ENCODE assay signal across 8 cellular contexts in genomic region chr10:75233444-75234016, GRCh38.
DNase-seq lines count a peak whose midpoint lies in the region; ATAC-seq and TF ChIP-seq lines count a peak whose summit lies in the region.

No MANE protein-coding gene starts in this region.

- H3K36me3 ChIP-seq in tibial artery, result peaks cover 0 to 24% (median 13%) of the 10 kb centered on the region in 3 donors

- TF ChIP-seq CTCF in tibial artery (IDR thresholded peaks at IDR 0.05), result no peak

- DNase-seq in activated naive CD4-positive, alpha-beta T cell treated with Interleukin-2 at 50 U/mL for 16 hours, result peak; percentile 6
- no peak for DNase-seq in activated naive CD4-positive, alpha-beta T cell (lab: John Stamatoyannopoulos, UW)
- DNase-seq in activated CD8-positive, alpha-beta memory T cell treated with anti-CD3 and anti-CD28 coated beads, Interleukin-2, amount 50 U/mL, for 4 hours, result peak; percentile 24
- DNase-seq in islet precursor cell (peak; percentile 88), tibial artery (no peak), GDM1 (lab: John Stamatoyannopoulos, UW) (no peak)

- H3K9me3 ChIP-seq in tibial artery, result no peaks in the 10 kb centered on the region

- H3K4me1 ChIP-seq in tibial artery, result peaks cover 0 to 46% (median 20%) of the 10 kb centered on the region in 4 donors

- intact Hi-C loops in tibial artery (cut with DNase I; ENCODE audit: low total_unique reads), result loop anchor here (5.0 to 10.0 kb wide), 2 partner anchors 46 to 409 kb away; partner anchors contain the start of gene KAT6B

- no peaks in the 10 kb centered on the region for H3K27me3 ChIP-seq in tibial artery

- H3K4me3 ChIP-seq in tibial artery, result peak overlapping the region; percentile 64 to 85

- peak overlapping the region; percentile 81 to 83 for H3K27ac ChIP-seq in tibial artery

- ATAC-seq in HG02798 (IDR thresholded peaks at IDR 0.05; ENCODE audit: poor library complexity, unreplicated experiment) (no peak), HG02970 (IDR thresholded peaks at IDR 0.05; ENCODE audit: low FRiP score, unreplicated experiment) (no peak)

Comparison
In these comparisons a context has a peak if more than half of its experiments do, and no peak if none do; other contexts are left out.
1. DNase-seq: peak in activated naive CD4-positive, alpha-beta T cell treated with Interleukin-2 at 50 U/mL for 16 hours (single experiment), activated CD8-positive, alpha-beta memory T cell treated with anti-CD3 and anti-CD28 coated beads, Interleukin-2, amount 50 U/mL, for 4 hours (single experiment) and islet precursor cell (single experiment); none in activated naive CD4-positive, alpha-beta T cell (0 of 4), tibial artery (0 of 2) and GDM1 (single experiment).